ENCODE assay signal across 24 cellular contexts in the genomic region with DNA sequence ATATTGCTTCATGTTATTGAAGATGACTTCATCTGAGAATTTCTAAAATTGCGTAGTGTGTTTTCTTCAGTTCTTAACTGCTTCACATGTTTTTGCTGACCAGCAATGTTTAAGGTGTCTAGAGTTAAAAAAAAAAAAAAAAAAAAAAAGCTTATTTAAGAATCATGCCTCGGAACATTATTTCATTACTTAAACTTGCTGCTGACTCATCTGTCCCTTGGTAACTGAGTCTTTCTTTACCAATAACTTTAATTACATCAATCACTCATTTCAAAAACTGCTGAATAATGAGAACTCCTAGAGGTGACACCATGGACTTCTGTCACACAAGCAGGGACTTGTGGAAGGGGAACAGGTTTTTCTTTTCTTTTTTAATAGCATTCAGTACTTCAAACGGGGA. TPM values are rescaled to one million over a fixed set of nuclear protein-coding genes. Genes with fewer than 3 reads are reported as not detected.
"Had no signal": no experiment of that assay in that cellular context is flagged by ENCODE, and none has a peak within 500 bp of the region (broad histone marks: within the 10 kb centered on the region; RNA-seq: fewer than 3 reads in every experiment).

No MANE protein-coding gene starts in this region.

- H3K4me3 ChIP-seq: colonic mucosa, dorsolateral prefrontal cortex, hepatocyte, left lung, lung, spleen, upper lobe of right lung had no signal

- H3K27me3 ChIP-seq: colonic mucosa had no signal

- ATAC-seq: activated naive CD4-positive, alpha-beta T cell treated with anti-CD3 and anti-CD28 coated beads, Interleukin-2, amount 50 U/mL, for 72 hours; effector memory CD8-positive, alpha-beta T cell; left lung; natural killer cell; T-helper 17 cell; upper lobe of right lung had no signal

- H3K4me2 ChIP-seq: hepatocyte had no signal

- DNase-seq: activated B cell treated with CpG ODN at 0.5 μM for 24 hours; activated CD4-positive, alpha-beta memory T cell treated with anti-CD3 and anti-CD28 coated beads, Interleukin-2, amount 10 ng/mL, durations not matched to agents 7 days and 5 days; activated CD4-positive, alpha-beta T cell treated with anti-CD3 and anti-CD28 coated beads for 4 hours; aorta; brain microvascular endothelial cell; colonic mucosa; dorsolateral prefrontal cortex; effector memory CD8-positive, alpha-beta T cell; foreskin melanocyte; immature natural killer cell; left lung; midbrain; natural killer cell; retina; spleen; stimulated activated CD4-positive, alpha-beta T cell treated with anti-CD3 and anti-CD28 coated beads, Interleukin-4, amount 100 ng/mL, for 1 hour; stimulated activated naive CD4-positive, alpha-beta T cell treated with Interleukin-2 at 50 U/mL for 16 hours; SW 1271; T-helper 17 cell; upper lobe of right lung had no signal

- H3K4me1 ChIP-seq: colonic mucosa, left lung, spleen, upper lobe of right lung had no signal

- H3K36me3 ChIP-seq: brain microvascular endothelial cell, colonic mucosa, left lung, spleen, upper lobe of right lung had no signal

- H3K79me2 ChIP-seq: hepatocyte had no signal

- H3K27ac ChIP-seq: brain microvascular endothelial cell, colonic mucosa, dorsolateral prefrontal cortex, hepatocyte, left lung, spleen, upper lobe of right lung had no signal

- H3K9me3 ChIP-seq: colonic mucosa, left lung, spleen, upper lobe of right lung had no signal

- H2AFZ ChIP-seq: hepatocyte had no signal

RNA-seq across cellular contexts. Expression of gene IRX5, which starts 16.2 kb away (rescaled TPM):
- total RNA-seq: activated B cell treated with CpG ODN at 0.5 μM for 24 hours; activated naive CD4-positive, alpha-beta T cell treated with anti-CD3 and anti-CD28 coated beads, Interleukin-2, amount 50 U/mL, for 72 hours; endothelial cell of umbilical vein; natural killer cell; spleen had no signal
- polyA plus RNA-seq: endothelial cell of umbilical vein, immature natural killer cell, spleen had no signal
